Comparison of ENCODE assay signal across 13 cellular contexts in the genomic region with DNA sequence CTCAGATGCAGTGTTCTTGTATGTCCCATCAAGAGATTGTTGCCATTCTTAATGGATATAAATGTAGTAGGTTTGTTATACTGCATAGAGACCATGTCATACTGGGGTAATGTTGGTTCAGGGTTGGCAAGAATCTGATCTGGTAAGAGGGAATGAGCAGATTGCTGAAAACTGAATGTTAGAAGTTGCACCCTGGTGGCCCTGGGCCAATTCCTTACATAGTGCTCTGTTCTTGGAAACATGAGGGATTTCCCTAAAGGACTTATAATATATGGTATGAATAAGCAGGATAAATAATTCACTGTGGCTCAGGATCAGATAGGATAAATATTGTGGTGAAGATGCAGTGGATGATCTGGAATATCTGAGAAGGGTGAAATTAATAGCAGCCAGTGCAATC.
A peak's percentile ranks its signal among the peaks of the same experiment; 100 is the strongest.
DNase-seq lines count a peak whose midpoint lies in the region; ATAC-seq and TF ChIP-seq lines count a peak whose summit lies in the region.
"Had no signal": no experiment of that assay in that cellular context is flagged by ENCODE, and none has a peak within 500 bp of the region (broad histone marks: within the 10 kb centered on the region; RNA-seq: fewer than 3 reads in every experiment).

No MANE protein-coding gene starts in this region.

- ATAC-seq in lower lobe of right lung: no peak
- ATAC-seq in upper lobe of left lung (ENCODE audit: low FRiP score in 2 of 2): no peak
- no peak for ATAC-seq in GM18873 (IDR thresholded peaks at IDR 0.05; ENCODE audit: low FRiP score, unreplicated experiment)
- ATAC-seq: A549 had no signal

- H3K4me1 ChIP-seq in BLaER1 treated with 17β-estradiol and CSF1 and Interleukin-3, amounts not matched to agents 10 nM and 100 nM: peaks cover 58 to 81% (median 73%) of the 10 kb centered on the region in 10 experiments
- H3K4me1 ChIP-seq in lower lobe of right lung: peaks cover 68% of the 10 kb centered on the region
- H3K4me1 ChIP-seq in upper lobe of left lung: peaks cover 42 to 66% (median 57%) of the 10 kb centered on the region in 4 donors
- H3K4me1 ChIP-seq in Karpas-422 (ENCODE audit: low read length): peaks cover 14% of the 10 kb centered on the region

- peaks cover 11% of the 10 kb centered on the region for H3K79me2 ChIP-seq in Karpas-422 (ENCODE audit: low read length)

- H3K4me2 ChIP-seq in BLaER1 treated with 17β-estradiol and CSF1 and Interleukin-3, amounts not matched to agents 10 nM and 100 nM: peak overlapping the region in 6 of 11 experiments; percentile 70 to 85 (median 78); a peak in 9 of 22 replicates
- H3K4me2 ChIP-seq in Karpas-422 (ENCODE audit: low read depth, low read length, poor library complexity, severe bottlenecking): no peak overlapping the region
- H3K4me2 ChIP-seq: A549, GM23338 had no signal

- H2AFZ ChIP-seq in Karpas-422 (ENCODE audit: low read length): no peak overlapping the region
- H2AFZ ChIP-seq: GM23338 had no signal

- H4K20me1 ChIP-seq in BLaER1 treated with 17β-estradiol and CSF1 and Interleukin-3, amounts not matched to agents 10 nM and 100 nM: 0 out of 22 replicates have a peak, but pooled peaks cover 0 to 7% (median 0%) of the 10 kb centered on the region in 11 experiments
- peaks cover 25% of the 10 kb centered on the region for H4K20me1 ChIP-seq in Karpas-422 (ENCODE audit: insufficient read depth, low read depth, low read length)

- H3K9ac ChIP-seq in BLaER1 treated with 17β-estradiol and CSF1 and Interleukin-3, amounts not matched to agents 10 nM and 100 nM: peak overlapping the region in 1 of 11 experiments; percentile 48; a peak in 2 of 22 replicates
- no peak overlapping the region for H3K9ac ChIP-seq in Karpas-422 (ENCODE audit: low read length)

- H3K4me3 ChIP-seq in BLaER1 treated with 17β-estradiol and CSF1 and Interleukin-3, amounts not matched to agents 10 nM and 100 nM: no peak overlapping the region
- H3K4me3 ChIP-seq in lower lobe of right lung (no peak overlapping the region), upper lobe of left lung (no peak overlapping the region), Karpas-422 (ENCODE audit: low read length) (no peak overlapping the region)
- H3K4me3 ChIP-seq: A549, GM23338 had no signal

- no peaks in the 10 kb centered on the region for H3K9me3 ChIP-seq in BLaER1 treated with 17β-estradiol and CSF1 and Interleukin-3, amounts not matched to agents 10 nM and 100 nM (replicated peaks in 1 of 11)
- H3K9me3 ChIP-seq in lower lobe of right lung (no peaks in the 10 kb centered on the region), upper lobe of left lung (no peaks in the 10 kb centered on the region), Karpas-422 (ENCODE audit: low read length) (no peaks in the 10 kb centered on the region)
- H3K9me3 ChIP-seq: A549 had no signal

- peak overlapping the region in 5 of 11 experiments; percentile 2 to 87 (median 66); a peak in 7 of 22 replicates for H3K27ac ChIP-seq in BLaER1 treated with 17β-estradiol and CSF1 and Interleukin-3, amounts not matched to agents 10 nM and 100 nM
- peak overlapping the region; percentile 57 for H3K27ac ChIP-seq in lower lobe of right lung
- H3K27ac ChIP-seq in upper lobe of left lung: peak overlapping the region; percentile 16 to 67 (median 60)
- H3K27ac ChIP-seq in Karpas-422 (ENCODE audit: low read length): no peak overlapping the region
- H3K27ac ChIP-seq: A549 had no signal

- no peaks in the 10 kb centered on the region for H3K9me2 ChIP-seq in Karpas-422 (replicated peaks; ENCODE audit: insufficient read depth, low read length)

- no peak for TF ChIP-seq POLR2A in upper lobe of left lung (IDR thresholded peaks at IDR 0.05)

- intact Hi-C loops in lower lobe of right lung (cut with DNase I): no loop called here

- TF ChIP-seq CTCF in lower lobe of right lung (IDR thresholded peaks at IDR 0.05) (no peak), upper lobe of left lung (IDR thresholded peaks at IDR 0.05) (no peak)

- peak; percentile 61 for DNase-seq in COLO829 (ENCODE audit: low spot score)
- no peak for DNase-seq in lower lobe of right lung
- no peak for DNase-seq in upper lobe of left lung
- DNase-seq in Karpas-422: no peak
- DNase-seq: Calu3; CD8-positive, alpha-beta memory T cell; DMS 273 treated with DMSO at 0.1 percent for 48 hours; H7; IMR-90 had no signal

- TF ChIP-seq EP300 in upper lobe of left lung (IDR thresholded peaks at IDR 0.05): no peak

- peaks cover 0 to 8% (median 0%) of the 10 kb centered on the region in 11 experiments; a peak in 4 of 22 replicates for H3K36me3 ChIP-seq in BLaER1 treated with 17β-estradiol and CSF1 and Interleukin-3, amounts not matched to agents 10 nM and 100 nM
- peaks cover 4% of the 10 kb centered on the region for H3K36me3 ChIP-seq in lower lobe of right lung
- H3K36me3 ChIP-seq in upper lobe of left lung: no peaks in the 10 kb centered on the region
- no peaks in the 10 kb centered on the region for H3K36me3 ChIP-seq in Karpas-422 (ENCODE audit: insufficient read depth, low read length)

- H3K27me3 ChIP-seq in BLaER1 treated with 17β-estradiol and CSF1 and Interleukin-3, amounts not matched to agents 10 nM and 100 nM: no peaks in the 10 kb centered on the region
- H3K27me3 ChIP-seq in lower lobe of right lung (ENCODE audit: low read depth) (no peaks in the 10 kb centered on the region), upper lobe of left lung (no peaks in the 10 kb centered on the region), Karpas-422 (ENCODE audit: low read length) (no peaks in the 10 kb centered on the region)
